ENCODE assay signal across 34 cellular contexts in genomic region chr2:228086561-228086960, GRCh38.
"Had no signal": no experiment of that assay in that cellular context is flagged by ENCODE, and none has a peak within 500 bp of the region (broad histone marks: within the 10 kb centered on the region; RNA-seq: fewer than 3 reads in every experiment).

No MANE protein-coding gene starts in this region.

- DNase-seq: Karpas-422, Kasumi-1, KG1, MG63, MM.1S, MV-4-11, NCI-H1048, NCI-H1092, NCI-H1092 treated with DMSO at 0.1 percent for 48 hours, NCI-H1105, NCI-H1105 treated with DMSO at 0.1 percent for 48 hours, NCI-H1417, NCI-H1417 treated with DMSO at 0.1 percent for 48 hours, NCI-H1436, NCI-H1436 treated with DMSO at 0.1 percent for 48 hours, NCI-H146, NCI-H1694, NCI-H1694 treated with DMSO at 0.1 percent for 48 hours, NCI-H187, NCI-H187 treated with DMSO at 0.1 percent for 48 hours, NCI-H1930, NCI-H2029, NCI-H2029 treated with DMSO at 0.1 percent for 48 hours, NCI-H2081, NCI-H2081 treated with DMSO at 0.1 percent for 48 hours, NCI-H2107, NCI-H2171, NCI-H2171 treated with DMSO at 0.1 percent for 48 hours, NCI-H2227 treated with DMSO at 0.1 percent for 48 hours, NCI-H226, NCI-H345, NCI-H446, NCI-H446 treated with DMSO at 0.1 percent for 48 hours, NCI-H510A had no signal
